Comparison of ENCODE assay signal across 14 cellular contexts in genomic region chr10:98246911-98247820, GRCh38. TPM values are rescaled to one million over a fixed set of nuclear protein-coding genes. Genes with fewer than 3 reads are reported as not detected.
A peak's percentile ranks its signal among the peaks of the same experiment; 100 is the strongest.
DNase-seq lines count a peak whose midpoint lies in the region; ATAC-seq and TF ChIP-seq lines count a peak whose summit lies in the region.
"Had no signal": no experiment of that assay in that cellular context is flagged by ENCODE, and none has a peak within 500 bp of the region (broad histone marks: within the 10 kb centered on the region; RNA-seq: fewer than 3 reads in every experiment).

No MANE protein-coding gene starts in this region.

- no peaks in the 10 kb centered on the region; the same call in 1 of the 2 replicates for H4K20me1 ChIP-seq in GM23338 (replicated peaks; ENCODE audit: insufficient read depth)

- H3K4me3 ChIP-seq in foreskin fibroblast (ENCODE audit: low read depth in 1 of 2, low read length in 2 of 2) (no peak overlapping the region), GM23338 (no peak overlapping the region)

- no peaks in the 10 kb centered on the region for H3K4me1 ChIP-seq in GM23338 (ENCODE audit: insufficient read depth)

- peaks cover 3% of the 10 kb centered on the region for H3K27me3 Mint-ChIP-seq in GM23338 (ENCODE audit: insufficient read depth, low read depth, poor library complexity)
- H3K27me3 Mint-ChIP-seq: activated naive CD8-positive, alpha-beta T cell treated with anti-CD3 and anti-CD28 coated beads for 36 hours; stimulated activated naive B cell treated with anti-CD40 and anti-IgM and Interleukin-4, amounts not matched to agents 10 μg/mL and 1 μg/mL and 100 μg/mL, for 72 hours had no signal

- ATAC-seq in GM23338: no peak
- ATAC-seq: stimulated activated naive B cell treated with anti-CD40 and anti-IgM and Interleukin-4, amounts not matched to agents 10 μg/mL and 1 μg/mL and 100 μg/mL, for 72 hours had no signal

- H3K9me2 ChIP-seq in GM23338 (ENCODE audit: insufficient read depth): no peaks in the 10 kb centered on the region

- H3F3A ChIP-seq in GM23338 (replicated peaks; ENCODE audit: low read depth): no peaks in the 10 kb centered on the region

- H3K4me2 ChIP-seq in GM23338: no peak overlapping the region

- H3K36me3 Mint-ChIP-seq in GM23338 (ENCODE audit: low read depth): peaks cover 11% of the 10 kb centered on the region

- H3K9me3 Mint-ChIP-seq in GM23338: no peaks in the 10 kb centered on the region
- H3K9me3 Mint-ChIP-seq: activated naive CD8-positive, alpha-beta T cell treated with anti-CD3 and anti-CD28 coated beads for 36 hours; endodermal cell; stimulated activated naive B cell treated with anti-CD40 and anti-IgM and Interleukin-4, amounts not matched to agents 10 μg/mL and 1 μg/mL and 100 μg/mL, for 72 hours had no signal

- DNase-seq in DMS 273 (lab: John Stamatoyannopoulos, UW; ENCODE audit: unreplicated experiment) (peak; percentile 67), NCI-H446 (lab: John Stamatoyannopoulos, UW) (peak; percentile 3 to 44), foreskin fibroblast (peak; percentile 74 to 80), renal cortical epithelial cell (ENCODE audit: low read depth) (peak; percentile 97), NCI-H748 treated with DMSO at 0.1 percent for 48 hours (lab: John Stamatoyannopoulos, UW) (no peak), GM23338 (ENCODE audit: low spot score) (no peak), GF-D8 (lab: John Stamatoyannopoulos, UW) (no peak)
- no peak for DNase-seq in activated CD8-positive, alpha-beta memory T cell treated with anti-CD3 and anti-CD28 coated beads for 24 hours
- DNase-seq: activated CD4-positive, alpha-beta T cell treated with anti-CD3 and anti-CD28 coated beads, Interleukin-2, amount 50 U/mL, for 48 hours; activated naive CD8-positive, alpha-beta T cell treated with anti-CD3 and anti-CD28 coated beads for 36 hours; EL; endodermal cell; NCI-H1105; stimulated activated naive B cell treated with anti-CD40 and anti-IgM and Interleukin-4, amounts not matched to agents 10 μg/mL and 1 μg/mL and 100 μg/mL, for 72 hours had no signal

- H3K4me1 Mint-ChIP-seq in GM23338: peaks cover 15% of the 10 kb centered on the region

- no peaks in the 10 kb centered on the region for H3K27me3 ChIP-seq in GM23338 (ENCODE audit: insufficient read depth)

- H3K27ac ChIP-seq in GM23338 (ENCODE audit: low read depth): no peak overlapping the region

- no peak overlapping the region for H3K27ac Mint-ChIP-seq in GM23338
- H3K27ac Mint-ChIP-seq: activated naive CD8-positive, alpha-beta T cell treated with anti-CD3 and anti-CD28 coated beads for 36 hours; endodermal cell; stimulated activated naive B cell treated with anti-CD40 and anti-IgM and Interleukin-4, amounts not matched to agents 10 μg/mL and 1 μg/mL and 100 μg/mL, for 72 hours had no signal

- H2AFZ ChIP-seq in GM23338: no peak overlapping the region

- H3K79me2 ChIP-seq in GM23338 (replicated peaks; ENCODE audit: insufficient read depth): no peaks in the 10 kb centered on the region

- H3K4me3 Mint-ChIP-seq in GM23338: no peak overlapping the region
- H3K4me3 Mint-ChIP-seq: activated naive CD8-positive, alpha-beta T cell treated with anti-CD3 and anti-CD28 coated beads for 36 hours; endodermal cell; stimulated activated naive B cell treated with anti-CD40 and anti-IgM and Interleukin-4, amounts not matched to agents 10 μg/mL and 1 μg/mL and 100 μg/mL, for 72 hours had no signal

- TF ChIP-seq CTCF in foreskin fibroblast (IDR thresholded peaks at IDR 0.05; ENCODE audit: low read depth, low read length) (no peak), GM23338 (conservative IDR thresholded peaks at IDR 0.05; ENCODE audit: low read depth in 2 of 2) (no peak)

- H3K36me3 ChIP-seq in GM23338 (ENCODE audit: insufficient read depth): peaks cover 12% of the 10 kb centered on the region

TF ChIP-seq in GM23338, 12 proteins besides CTCF, POLR2A, EP300 and RAD21:
- no peak for TF ChIP-seq CREB1 (CRISPR knock-in tag; IDR thresholded peaks at IDR 0.05; ENCODE audit: low read depth)
- TF ChIP-seq, protein P1, sequence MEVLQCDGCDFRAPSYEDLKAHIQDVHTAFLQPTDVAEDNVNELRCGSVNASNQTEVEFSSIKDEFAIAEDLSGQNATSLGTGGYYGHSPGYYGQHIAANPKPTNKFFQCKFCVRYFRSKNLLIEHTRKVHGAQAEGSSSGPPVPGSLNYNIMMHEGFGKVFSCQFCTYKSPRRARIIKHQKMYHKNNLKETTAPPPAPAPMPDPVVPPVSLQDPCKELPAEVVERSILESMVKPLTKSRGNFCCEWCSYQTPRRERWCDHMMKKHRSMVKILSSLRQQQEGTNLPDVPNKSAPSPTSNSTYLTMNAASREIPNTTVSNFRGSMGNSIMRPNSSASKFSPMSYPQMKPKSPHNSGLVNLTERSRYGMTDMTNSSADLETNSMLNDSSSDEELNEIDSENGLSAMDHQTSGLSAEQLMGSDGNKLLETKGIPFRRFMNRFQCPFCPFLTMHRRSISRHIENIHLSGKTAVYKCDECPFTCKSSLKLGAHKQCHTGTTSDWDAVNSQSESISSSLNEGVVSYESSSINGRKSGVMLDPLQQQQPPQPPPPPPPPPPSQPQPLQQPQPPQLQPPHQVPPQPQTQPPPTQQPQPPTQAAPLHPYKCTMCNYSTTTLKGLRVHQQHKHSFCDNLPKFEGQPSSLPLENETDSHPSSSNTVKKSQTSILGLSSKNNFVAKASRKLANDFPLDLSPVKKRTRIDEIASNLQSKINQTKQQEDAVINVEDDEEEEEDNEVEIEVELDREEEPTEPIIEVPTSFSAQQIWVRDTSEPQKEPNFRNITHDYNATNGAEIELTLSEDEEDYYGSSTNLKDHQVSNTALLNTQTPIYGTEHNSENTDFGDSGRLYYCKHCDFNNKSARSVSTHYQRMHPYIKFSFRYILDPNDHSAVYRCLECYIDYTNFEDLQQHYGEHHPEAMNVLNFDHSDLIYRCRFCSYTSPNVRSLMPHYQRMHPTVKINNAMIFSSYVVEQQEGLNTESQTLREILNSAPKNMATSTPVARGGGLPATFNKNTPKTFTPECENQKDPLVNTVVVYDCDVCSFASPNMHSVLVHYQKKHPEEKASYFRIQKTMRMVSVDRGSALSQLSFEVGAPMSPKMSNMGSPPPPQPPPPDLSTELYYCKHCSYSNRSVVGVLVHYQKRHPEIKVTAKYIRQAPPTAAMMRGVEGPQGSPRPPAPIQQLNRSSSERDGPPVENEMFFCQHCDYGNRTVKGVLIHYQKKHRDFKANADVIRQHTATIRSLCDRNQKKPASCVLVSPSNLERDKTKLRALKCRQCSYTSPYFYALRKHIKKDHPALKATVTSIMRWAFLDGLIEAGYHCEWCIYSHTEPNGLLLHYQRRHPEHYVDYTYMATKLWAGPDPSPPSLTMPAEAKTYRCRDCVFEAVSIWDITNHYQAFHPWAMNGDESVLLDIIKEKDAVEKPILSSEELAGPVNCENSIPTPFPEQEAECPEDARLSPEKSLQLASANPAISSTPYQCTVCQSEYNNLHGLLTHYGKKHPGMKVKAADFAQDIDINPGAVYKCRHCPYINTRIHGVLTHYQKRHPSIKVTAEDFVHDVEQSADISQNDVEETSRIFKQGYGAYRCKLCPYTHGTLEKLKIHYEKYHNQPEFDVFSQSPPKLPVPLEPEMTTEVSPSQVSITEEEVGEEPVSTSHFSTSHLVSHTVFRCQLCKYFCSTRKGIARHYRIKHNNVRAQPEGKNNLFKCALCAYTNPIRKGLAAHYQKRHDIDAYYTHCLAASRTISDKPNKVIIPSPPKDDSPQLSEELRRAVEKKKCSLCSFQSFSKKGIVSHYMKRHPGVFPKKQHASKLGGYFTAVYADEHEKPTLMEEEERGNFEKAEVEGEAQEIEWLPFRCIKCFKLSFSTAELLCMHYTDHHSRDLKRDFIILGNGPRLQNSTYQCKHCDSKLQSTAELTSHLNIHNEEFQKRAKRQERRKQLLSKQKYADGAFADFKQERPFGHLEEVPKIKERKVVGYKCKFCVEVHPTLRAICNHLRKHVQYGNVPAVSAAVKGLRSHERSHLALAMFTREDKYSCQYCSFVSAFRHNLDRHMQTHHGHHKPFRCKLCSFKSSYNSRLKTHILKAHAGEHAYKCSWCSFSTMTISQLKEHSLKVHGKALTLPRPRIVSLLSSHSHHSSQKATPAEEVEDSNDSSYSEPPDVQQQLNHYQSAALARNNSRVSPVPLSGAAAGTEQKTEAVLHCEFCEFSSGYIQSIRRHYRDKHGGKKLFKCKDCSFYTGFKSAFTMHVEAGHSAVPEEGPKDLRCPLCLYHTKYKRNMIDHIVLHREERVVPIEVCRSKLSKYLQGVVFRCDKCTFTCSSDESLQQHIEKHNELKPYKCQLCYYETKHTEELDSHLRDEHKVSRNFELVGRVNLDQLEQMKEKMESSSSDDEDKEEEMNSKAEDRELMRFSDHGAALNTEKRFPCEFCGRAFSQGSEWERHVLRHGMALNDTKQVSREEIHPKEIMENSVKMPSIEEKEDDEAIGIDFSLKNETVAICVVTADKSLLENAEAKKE (CRISPR knock-in tag; IDR thresholded peaks at IDR 0.05): no peak
- TF ChIP-seq NANOG (IDR thresholded peaks at IDR 0.05; ENCODE audit: borderline replicate concordance): no peak
- no peak for TF ChIP-seq EZH2 (IDR thresholded peaks at IDR 0.05; ENCODE audit: low read depth, unreplicated experiment)
- no peak for TF ChIP-seq ZNF114 (CRISPR knock-in tag; IDR thresholded peaks at IDR 0.05)
- no peak for TF ChIP-seq STAT1 (IDR thresholded peaks at IDR 0.05; ENCODE audit: unreplicated experiment)
- TF ChIP-seq POLR2AphosphoS5 (IDR thresholded peaks at IDR 0.05; ENCODE audit: low read depth): no peak
- no peak for TF ChIP-seq JUNB (IDR thresholded peaks at IDR 0.05; ENCODE audit: unreplicated experiment)
- no peak for TF ChIP-seq ETS1 (IDR thresholded peaks at IDR 0.05)

RNA-seq across cellular contexts. Expression of gene LOXL4, which starts 20.8 kb away (rescaled TPM):
- 20.1 and 24.3 TPM in 2 replicates for total RNA-seq in renal cortical epithelial cell
- 0.23 and 0.38 TPM in 2 replicates for total RNA-seq in GM23338 (2014; rRNA removed; shearing (Covaris generic))
- polyA plus RNA-seq in GM23338 (2016; fragmentation: Nextera tagmentation; extraction: Ambion mirVana): 0.16 and 0.21 TPM in 2 replicates
- total RNA-seq: activated naive CD8-positive, alpha-beta T cell treated with anti-CD3 and anti-CD28 coated beads for 36 hours had no signal

Comparison
In these comparisons a context has a peak if more than half of its experiments do, and no peak if none do; other contexts are left out.
1. DNase-seq: peak in DMS 273 (single experiment), NCI-H446 (2 of 2), foreskin fibroblast (2 of 2) and renal cortical epithelial cell (single experiment); none in NCI-H748 treated with DMSO at 0.1 percent for 48 hours (single experiment), GM23338 (single experiment), GF-D8 (single experiment) and activated CD8-positive, alpha-beta memory T cell treated with anti-CD3 and anti-CD28 coated beads for 24 hours (single experiment).
2. RNA of gene LOXL4, which starts 20.8 kb away (total RNA-seq): 20.1 to 24.3 TPM in renal cortical epithelial cell; 0.23 to 0.38 TPM in GM23338; every median in the first group is over 10 times any median in the second.